ENCODE assay signal across 6 cellular contexts in genomic region chr6:139048912-139049311, GRCh38. TPM values are rescaled to one million over a fixed set of nuclear protein-coding genes. Genes with fewer than 3 reads are reported as not detected.
A peak's percentile ranks its signal among the peaks of the same experiment; 100 is the strongest.
DNase-seq lines count a peak whose midpoint lies in the region; ATAC-seq and TF ChIP-seq lines count a peak whose summit lies in the region.
"Not testable (repeated sequence)": the region's sequence is repeated elsewhere in the genome, so short reads cannot be mapped to it uniquely, and the experiment has no call there.

No MANE protein-coding gene starts in this region.

- intact Hi-C loops in activated naive CD4-positive, alpha-beta T cell treated with anti-CD3 and anti-CD28 coated beads for 36 hours (cut with micrococcal nuclease): not testable (repeated sequence)

- DNase-seq in CD4-positive, CD25-positive, alpha-beta regulatory T cell; activated T-cell treated with anti-CD3 and anti-CD28 coated beads, Interleukin-2, amount 50 U/mL, for 72 hours; mesothelial cell of epicardium (ENCODE audit: low spot score in 2 of 2, unreplicated experiment in 2 of 2): not testable (repeated sequence)
- DNase-seq in OCI-M1 (lab: John Stamatoyannopoulos, UW): peak; percentile 18
- peak; percentile 7 for DNase-seq in activated naive CD4-positive, alpha-beta T cell treated with anti-CD3 and anti-CD28 coated beads for 36 hours

- not testable (repeated sequence) for TF ChIP-seq CTCF in mesothelial cell of epicardium (IDR thresholded peaks at IDR 0.05; ENCODE audit: unreplicated experiment)

- H3K4me1 ChIP-seq in CD4-positive, CD25-positive, alpha-beta regulatory T cell (ENCODE audit: control insufficient read depth, insufficient read depth, low read length, poor library complexity, severe bottlenecking): not testable (repeated sequence)

- H3K4me3 ChIP-seq in CD4-positive, CD25-positive, alpha-beta regulatory T cell (ENCODE audit: low read depth, low read length): not testable (repeated sequence)

- H3K9me3 Mint-ChIP-seq in CD4-positive, CD25-positive, alpha-beta regulatory T cell; activated T-cell treated with anti-CD3 and anti-CD28 coated beads, Interleukin-2, amount 50 U/mL, for 72 hours; activated naive CD4-positive, alpha-beta T cell treated with anti-CD3 and anti-CD28 coated beads for 36 hours; activated naive CD8-positive, alpha-beta T cell (ENCODE audit: low read depth): not testable (repeated sequence)
- peaks cover 13% of the 10 kb centered on the region for H3K9me3 Mint-ChIP-seq in mesothelial cell of epicardium

- ATAC-seq in CD4-positive, CD25-positive, alpha-beta regulatory T cell (ENCODE audit: low read depth in 2 of 2): not testable (repeated sequence)
- peak in 1 of 2 donors; percentile 25 for ATAC-seq in activated T-cell treated with anti-CD3 and anti-CD28 coated beads, Interleukin-2, amount 50 U/mL, for 72 hours (replicated peaks in 1 of 2)

- not testable (repeated sequence) for H3K27me3 Mint-ChIP-seq in CD4-positive, CD25-positive, alpha-beta regulatory T cell; activated T-cell treated with anti-CD3 and anti-CD28 coated beads, Interleukin-2, amount 50 U/mL, for 72 hours (ENCODE audit: low read depth); activated naive CD4-positive, alpha-beta T cell treated with anti-CD3 and anti-CD28 coated beads for 36 hours (ENCODE audit: low read depth); activated naive CD8-positive, alpha-beta T cell; mesothelial cell of epicardium (ENCODE audit: low read depth)

- not testable (repeated sequence) for H3K27me3 ChIP-seq in CD4-positive, CD25-positive, alpha-beta regulatory T cell (ENCODE audit: control insufficient read depth, insufficient read depth, low read length)

- CTCF ChIA-PET in activated naive CD4-positive, alpha-beta T cell treated with anti-CD3 and anti-CD28 coated beads for 36 hours (lab: Charles Lee): not testable (repeated sequence)

- H3K36me3 ChIP-seq in CD4-positive, CD25-positive, alpha-beta regulatory T cell (ENCODE audit: control insufficient read depth, insufficient read depth, low read length): not testable (repeated sequence)

- not testable (repeated sequence) for H3K9me3 ChIP-seq in CD4-positive, CD25-positive, alpha-beta regulatory T cell (ENCODE audit: control insufficient read depth in 2 of 2, low read length in 2 of 2)

- not testable (repeated sequence) for H3K27ac ChIP-seq in CD4-positive, CD25-positive, alpha-beta regulatory T cell (ENCODE audit: insufficient read depth, low read length, poor library complexity, severe bottlenecking)

- H3K36me3 Mint-ChIP-seq in CD4-positive, CD25-positive, alpha-beta regulatory T cell; activated T-cell treated with anti-CD3 and anti-CD28 coated beads, Interleukin-2, amount 50 U/mL, for 72 hours (ENCODE audit: insufficient read depth in 2 of 2); activated naive CD4-positive, alpha-beta T cell treated with anti-CD3 and anti-CD28 coated beads for 36 hours (ENCODE audit: low read depth); activated naive CD8-positive, alpha-beta T cell: not testable (repeated sequence)
- H3K36me3 Mint-ChIP-seq in mesothelial cell of epicardium: peaks cover 11% of the 10 kb centered on the region

- H3K4me3 Mint-ChIP-seq in CD4-positive, CD25-positive, alpha-beta regulatory T cell; activated T-cell treated with anti-CD3 and anti-CD28 coated beads, Interleukin-2, amount 50 U/mL, for 72 hours; activated naive CD4-positive, alpha-beta T cell treated with anti-CD3 and anti-CD28 coated beads for 36 hours; activated naive CD8-positive, alpha-beta T cell; mesothelial cell of epicardium: not testable (repeated sequence)

- H3K27ac Mint-ChIP-seq in CD4-positive, CD25-positive, alpha-beta regulatory T cell: peak overlapping the region; percentile 9 to 32 (median 23)
- H3K27ac Mint-ChIP-seq in activated T-cell treated with anti-CD3 and anti-CD28 coated beads, Interleukin-2, amount 50 U/mL, for 72 hours: peak overlapping the region; percentile 68
- H3K27ac Mint-ChIP-seq in activated naive CD4-positive, alpha-beta T cell treated with anti-CD3 and anti-CD28 coated beads for 36 hours: not testable (repeated sequence)
- H3K27ac Mint-ChIP-seq in activated naive CD8-positive, alpha-beta T cell: peak overlapping the region; percentile 24
- H3K27ac Mint-ChIP-seq in mesothelial cell of epicardium: peak overlapping the region; percentile 76

- not testable (repeated sequence) for H3K4me1 Mint-ChIP-seq in CD4-positive, CD25-positive, alpha-beta regulatory T cell; activated T-cell treated with anti-CD3 and anti-CD28 coated beads, Interleukin-2, amount 50 U/mL, for 72 hours (ENCODE audit: low read depth); activated naive CD4-positive, alpha-beta T cell treated with anti-CD3 and anti-CD28 coated beads for 36 hours (ENCODE audit: low read depth)
- H3K4me1 Mint-ChIP-seq in activated naive CD8-positive, alpha-beta T cell (ENCODE audit: low read depth): peaks cover 13% of the 10 kb centered on the region
- H3K4me1 Mint-ChIP-seq in mesothelial cell of epicardium: peaks cover 15% of the 10 kb centered on the region

RNA-seq across cellular contexts. Expression of gene ABRACL, which starts 20.4 kb away (rescaled TPM):
- total RNA-seq in CD4-positive, CD25-positive, alpha-beta regulatory T cell: 43.8 TPM
- polyA plus RNA-seq in CD4-positive, CD25-positive, alpha-beta regulatory T cell: 100 to 1,000 TPM; 160 to 194 (median 172) TPM
- total RNA-seq in activated T-cell treated with anti-CD3 and anti-CD28 coated beads, Interleukin-2, amount 50 U/mL, for 72 hours: 10 to 100 TPM; 81.8 to 82.7 TPM
- total RNA-seq in activated naive CD4-positive, alpha-beta T cell treated with anti-CD3 and anti-CD28 coated beads for 36 hours: 100 to 1,000 TPM; 185 to 190 TPM
- 60.6 to 63.0 TPM (median 60.9 TPM) in 3 replicates for total RNA-seq in mesothelial cell of epicardium
